Comparison of ENCODE assay signal across 8 cellular contexts in genomic region chr3:72997421-72997961, GRCh38. TPM values are rescaled to one million over a fixed set of nuclear protein-coding genes. Genes with fewer than 3 reads are reported as not detected.
A peak's percentile ranks its signal among the peaks of the same experiment; 100 is the strongest.
DNase-seq lines count a peak whose midpoint lies in the region; ATAC-seq and TF ChIP-seq lines count a peak whose summit lies in the region.

No MANE protein-coding gene starts in this region.

- H3K4me1 ChIP-seq in foreskin keratinocyte (peaks cover 33% of the 10 kb centered on the region), neuronal stem cell (ENCODE audit: control insufficient read depth in 2 of 2, insufficient read depth in 1 of 2, low read depth in 1 of 2, low read length in 2 of 2) (peaks cover 5 to 10% of the 10 kb centered on the region in 2 donors)

- no peak overlapping the region for H3K4ac ChIP-seq in neuronal stem cell (ENCODE audit: low read length)

- peaks cover 52% of the 10 kb centered on the region for H3K4me1 Mint-ChIP-seq in activated T-helper 1 cell treated with anti-CD3 and anti-CD28 coated beads, Interleukin-12 subunit alpha, Interleukin-12 subunit beta, Interleukin-2, Interleukin-4 antibody, amounts not matched to agents 30 ng/mL and 10 ng/mL and 1 ng/mL, durations not matched to agents 14 hours and 24 hours and 36 hours (ENCODE audit: low read depth)

- no peak overlapping the region for H3K23ac ChIP-seq in neuronal stem cell (ENCODE audit: low read depth, low read length, poor library complexity)

- no peak overlapping the region for H4K8ac ChIP-seq in neuronal stem cell (ENCODE audit: low read depth, low read length)

- no peak overlapping the region for H2BK12ac ChIP-seq in neuronal stem cell (ENCODE audit: low read length)

- no peak overlapping the region for H3K14ac ChIP-seq in neuronal stem cell (ENCODE audit: low read length)

- peaks cover 29% of the 10 kb centered on the region for H3K36me3 Mint-ChIP-seq in activated T-helper 1 cell treated with anti-CD3 and anti-CD28 coated beads, Interleukin-12 subunit alpha, Interleukin-12 subunit beta, Interleukin-2, Interleukin-4 antibody, amounts not matched to agents 30 ng/mL and 10 ng/mL and 1 ng/mL, durations not matched to agents 14 hours and 24 hours and 36 hours (ENCODE audit: low read depth)

- no peak overlapping the region for H2BK5ac ChIP-seq in neuronal stem cell (ENCODE audit: low read length)

- H3K27ac ChIP-seq in foreskin keratinocyte (peak overlapping the region; percentile 84), neuronal stem cell (replicated peaks; ENCODE audit: low read length) (peak overlapping the region; percentile 92)

- peak overlapping the region; percentile 78 for H3K9ac ChIP-seq in neuronal stem cell (ENCODE audit: low read depth, low read length, poor library complexity)

- H2BK15ac ChIP-seq in neuronal stem cell (ENCODE audit: low read length) = no peak overlapping the region

- peaks cover 2 to 46% of the 10 kb centered on the region in 2 donors for H3K36me3 ChIP-seq in neuronal stem cell (replicated peaks in 1 of 2; ENCODE audit: control insufficient read depth in 2 of 2, insufficient read depth in 2 of 2, low read length in 2 of 2)

- TF ChIP-seq CTCF in foreskin keratinocyte (conservative IDR thresholded peaks at IDR 0.05) = peak; percentile 74

- H3K4me3 ChIP-seq in neuronal stem cell (ENCODE audit: low read length in 2 of 2) = peak overlapping the region; percentile 58 to 99

- H3K27me3 Mint-ChIP-seq in activated T-helper 1 cell treated with anti-CD3 and anti-CD28 coated beads, Interleukin-12 subunit alpha, Interleukin-12 subunit beta, Interleukin-2, Interleukin-4 antibody, amounts not matched to agents 30 ng/mL and 10 ng/mL and 1 ng/mL, durations not matched to agents 14 hours and 24 hours and 36 hours (ENCODE audit: insufficient read depth) = no peaks in the 10 kb centered on the region

- no peaks in the 10 kb centered on the region for H3K79me1 ChIP-seq in neuronal stem cell (ENCODE audit: low read depth, low read length)

- H3K4me2 ChIP-seq in neuronal stem cell (ENCODE audit: insufficient read depth, low read length, poor library complexity, severe bottlenecking) = peak overlapping the region; percentile 59

- no peaks in the 10 kb centered on the region for H3K9me3 Mint-ChIP-seq in activated T-helper 1 cell treated with anti-CD3 and anti-CD28 coated beads, Interleukin-12 subunit alpha, Interleukin-12 subunit beta, Interleukin-2, Interleukin-4 antibody, amounts not matched to agents 30 ng/mL and 10 ng/mL and 1 ng/mL, durations not matched to agents 14 hours and 24 hours and 36 hours

- intact Hi-C loops in activated T-helper 1 cell treated with anti-CD3 and anti-CD28 coated beads, Interleukin-12 subunit alpha, Interleukin-12 subunit beta, Interleukin-2, Interleukin-4 antibody, amounts not matched to agents 30 ng/mL and 10 ng/mL and 1 ng/mL, durations not matched to agents 14 hours and 24 hours and 36 hours (cut with micrococcal nuclease) = loop anchor here (1.0 to 5.0 kb wide), 8 partner anchors 10 to 1275 kb away; partner anchors contain the start of gene SHQ1

- H2AK5ac ChIP-seq in neuronal stem cell (ENCODE audit: low read depth, low read length) = peak overlapping the region; percentile 74

- H3K27me3 ChIP-seq in foreskin keratinocyte (no peaks in the 10 kb centered on the region), neuronal stem cell (ENCODE audit: control insufficient read depth in 3 of 3, insufficient read depth in 3 of 3, low read depth in 1 of 3, low read length in 3 of 3) (peaks cover 0 to 5% (median 0%) of the 10 kb centered on the region in 3 experiments)

- peak overlapping the region; percentile 94 for H2AFZ ChIP-seq in neuronal stem cell (ENCODE audit: low read length)

- peak overlapping the region; percentile 96 for H3K18ac ChIP-seq in neuronal stem cell (ENCODE audit: low read length)

- H4K91ac ChIP-seq in neuronal stem cell (ENCODE audit: low read depth, low read length, poor library complexity) = no peak overlapping the region

- no CpG with 5 or more reads among the region's 16 CpGs for WGBS in neuronal stem cell (ENCODE audit: extremely low coverage in 2 of 2, insufficient read length in 2 of 2, insufficient replicate concordance in 1 of 2), 2 donors

- DNase-seq in NCI-H510A treated with DMSO at 0.1 percent for 48 hours (lab: John Stamatoyannopoulos, UW) (peak; percentile 21), NCI-H510A (lab: John Stamatoyannopoulos, UW) (no peak), NCI-H82 treated with DMSO at 0.1 percent for 48 hours (lab: John Stamatoyannopoulos, UW; ENCODE audit: unreplicated experiment) (peak; percentile 36), foreskin keratinocyte (peak; percentile 29 to 63), neuronal stem cell (ENCODE audit: low spot score) (peak; percentile 30)
- peak; percentile 16 for DNase-seq in activated T-helper 1 cell treated with anti-CD3 and anti-CD28 coated beads, Interleukin-12 subunit alpha, Interleukin-12 subunit beta, Interleukin-2, Interleukin-4 antibody, amounts not matched to agents 30 ng/mL and 10 ng/mL and 1 ng/mL, durations not matched to agents 14 hours and 24 hours and 36 hours (ENCODE audit: low spot score)

- peak; percentile 26 for ATAC-seq in HG02763 (IDR thresholded peaks at IDR 0.05; ENCODE audit: unreplicated experiment)
- ATAC-seq in foreskin keratinocyte = peak; percentile 32
- ATAC-seq in GM19463 (IDR thresholded peaks at IDR 0.05; ENCODE audit: unreplicated experiment) = no peak

- peak overlapping the region; percentile 96 for H3K4me3 Mint-ChIP-seq in activated T-helper 1 cell treated with anti-CD3 and anti-CD28 coated beads, Interleukin-12 subunit alpha, Interleukin-12 subunit beta, Interleukin-2, Interleukin-4 antibody, amounts not matched to agents 30 ng/mL and 10 ng/mL and 1 ng/mL, durations not matched to agents 14 hours and 24 hours and 36 hours

- peak overlapping the region; percentile 96 for H3K27ac Mint-ChIP-seq in activated T-helper 1 cell treated with anti-CD3 and anti-CD28 coated beads, Interleukin-12 subunit alpha, Interleukin-12 subunit beta, Interleukin-2, Interleukin-4 antibody, amounts not matched to agents 30 ng/mL and 10 ng/mL and 1 ng/mL, durations not matched to agents 14 hours and 24 hours and 36 hours

- no peaks in the 10 kb centered on the region for H3K9me3 ChIP-seq in neuronal stem cell (replicated peaks in 1 of 2; ENCODE audit: control insufficient read depth in 2 of 2, insufficient read depth in 1 of 2, low read depth in 1 of 2, low read length in 2 of 2)

- H2BK120ac ChIP-seq in neuronal stem cell (ENCODE audit: low read depth, low read length) = no peak overlapping the region

RNA-seq across cellular contexts. Expression of gene PPP4R2, which starts 0.9 kb away (rescaled TPM):
- total RNA-seq in activated T-helper 1 cell treated with anti-CD3 and anti-CD28 coated beads, Interleukin-12 subunit alpha, Interleukin-12 subunit beta, Interleukin-2, Interleukin-4 antibody, amounts not matched to agents 30 ng/mL and 10 ng/mL and 1 ng/mL, durations not matched to agents 14 hours and 24 hours and 36 hours = 113 and 125 TPM in 2 replicates
- 47.3 and 48.6 TPM in 2 replicates for total RNA-seq in foreskin keratinocyte
- 11.5 and 13.1 TPM in 2 replicates for polyA plus RNA-seq in foreskin keratinocyte
- polyA plus RNA-seq in neuronal stem cell (2013, experiment 1 of 2) = 45.4 TPM
- 46.2 TPM for polyA plus RNA-seq in neuronal stem cell (2013, experiment 2 of 2)
